ENCODE assay signal across 1 cellular context in the genomic region with DNA sequence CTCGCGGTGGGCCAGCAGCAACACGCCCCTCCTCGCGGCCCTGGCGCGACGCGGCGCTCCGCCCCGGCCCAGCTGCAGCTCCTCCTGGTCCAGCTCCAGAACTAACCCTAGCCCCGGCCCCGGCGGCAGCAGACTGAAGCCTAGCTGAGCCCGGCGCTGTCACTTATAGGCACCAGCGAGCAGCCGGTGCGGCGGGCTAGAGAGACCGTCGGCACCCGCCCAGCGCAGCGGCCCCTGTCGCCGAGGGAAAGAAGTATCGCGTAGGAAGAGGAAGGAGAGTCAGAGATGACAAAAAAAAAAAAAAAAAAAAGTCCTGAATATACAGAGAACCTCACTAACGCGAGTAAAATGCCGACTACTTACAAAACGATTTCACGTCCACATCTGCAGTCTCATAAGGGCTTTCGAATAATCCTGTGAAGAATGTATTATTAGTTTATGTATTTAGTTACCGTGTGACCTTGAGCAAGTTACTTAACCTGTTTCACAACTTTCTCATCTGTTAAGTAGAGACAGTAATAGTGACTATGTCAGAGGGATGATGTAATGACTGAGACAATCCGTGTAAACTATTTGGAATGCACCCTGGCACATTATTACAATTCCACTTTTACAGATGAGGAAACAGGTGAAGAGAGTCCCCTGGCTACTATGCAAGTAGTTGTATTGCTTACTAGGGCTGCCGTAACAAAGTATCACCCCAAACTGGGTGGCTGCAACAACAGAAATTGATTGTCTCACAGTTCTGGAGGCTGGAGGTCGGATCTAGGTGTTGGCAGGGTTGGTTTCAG.
TF ChIP-seq lines count a peak whose summit lies in the region.

A gene (minus strand): TSS at position 135 of the 791 bp plus-strand sequence. CDS start 791 bp downstream, outside the sequence.

TF ChIP-seq in HepG2, 621 proteins besides CTCF, POLR2A, EP300 and RAD21 (continued from another document and continues in another):
- TF ChIP-seq, protein P1, sequence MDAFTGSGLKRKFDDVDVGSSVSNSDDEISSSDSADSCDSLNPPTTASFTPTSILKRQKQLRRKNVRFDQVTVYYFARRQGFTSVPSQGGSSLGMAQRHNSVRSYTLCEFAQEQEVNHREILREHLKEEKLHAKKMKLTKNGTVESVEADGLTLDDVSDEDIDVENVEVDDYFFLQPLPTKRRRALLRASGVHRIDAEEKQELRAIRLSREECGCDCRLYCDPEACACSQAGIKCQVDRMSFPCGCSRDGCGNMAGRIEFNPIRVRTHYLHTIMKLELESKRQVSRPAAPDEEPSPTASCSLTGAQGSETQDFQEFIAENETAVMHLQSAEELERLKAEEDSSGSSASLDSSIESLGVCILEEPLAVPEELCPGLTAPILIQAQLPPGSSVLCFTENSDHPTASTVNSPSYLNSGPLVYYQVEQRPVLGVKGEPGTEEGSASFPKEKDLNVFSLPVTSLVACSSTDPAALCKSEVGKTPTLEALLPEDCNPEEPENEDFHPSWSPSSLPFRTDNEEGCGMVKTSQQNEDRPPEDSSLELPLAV (CRISPR knock-in tag; conservative IDR thresholded peaks at IDR 0.05; ENCODE audit: low read depth) = no peak
- TF ChIP-seq, protein P2, sequence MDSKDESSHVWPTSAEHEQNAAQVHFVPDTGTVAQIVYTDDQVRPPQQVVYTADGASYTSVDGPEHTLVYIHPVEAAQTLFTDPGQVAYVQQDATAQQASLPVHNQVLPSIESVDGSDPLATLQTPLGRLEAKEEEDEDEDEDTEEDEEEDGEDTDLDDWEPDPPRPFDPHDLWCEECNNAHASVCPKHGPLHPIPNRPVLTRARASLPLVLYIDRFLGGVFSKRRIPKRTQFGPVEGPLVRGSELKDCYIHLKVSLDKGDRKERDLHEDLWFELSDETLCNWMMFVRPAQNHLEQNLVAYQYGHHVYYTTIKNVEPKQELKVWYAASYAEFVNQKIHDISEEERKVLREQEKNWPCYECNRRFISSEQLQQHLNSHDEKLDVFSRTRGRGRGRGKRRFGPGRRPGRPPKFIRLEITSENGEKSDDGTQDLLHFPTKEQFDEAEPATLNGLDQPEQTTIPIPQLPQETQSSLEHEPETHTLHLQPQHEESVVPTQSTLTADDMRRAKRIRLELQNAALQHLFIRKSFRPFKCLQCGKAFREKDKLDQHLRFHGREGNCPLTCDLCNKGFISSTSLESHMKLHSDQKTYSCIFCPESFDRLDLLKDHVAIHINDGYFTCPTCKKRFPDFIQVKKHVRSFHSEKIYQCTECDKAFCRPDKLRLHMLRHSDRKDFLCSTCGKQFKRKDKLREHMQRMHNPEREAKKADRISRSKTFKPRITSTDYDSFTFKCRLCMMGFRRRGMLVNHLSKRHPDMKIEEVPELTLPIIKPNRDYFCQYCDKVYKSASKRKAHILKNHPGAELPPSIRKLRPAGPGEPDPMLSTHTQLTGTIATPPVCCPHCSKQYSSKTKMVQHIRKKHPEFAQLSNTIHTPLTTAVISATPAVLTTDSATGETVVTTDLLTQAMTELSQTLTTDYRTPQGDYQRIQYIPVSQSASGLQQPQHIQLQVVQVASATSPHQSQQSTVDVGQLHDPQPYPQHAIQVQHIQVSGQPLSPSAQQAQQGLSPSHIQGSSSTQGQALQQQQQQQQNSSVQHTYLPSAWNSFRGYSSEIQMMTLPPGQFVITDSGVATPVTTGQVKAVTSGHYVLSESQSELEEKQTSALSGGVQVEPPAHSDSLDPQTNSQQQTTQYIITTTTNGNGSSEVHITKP (CRISPR knock-in tag; IDR thresholded peaks at IDR 0.05; ENCODE audit: low read depth) = no peak; the same call in 1 of the 2 replicates
- TF ChIP-seq HMGA1 (CRISPR knock-in tag; conservative IDR thresholded peaks at IDR 0.05) (no peak), MLLT10 (CRISPR knock-in tag; IDR thresholded peaks at IDR 0.05) (no peak), ZFP36 (IDR thresholded peaks at IDR 0.05; ENCODE audit: borderline replicate concordance, low read depth, low read length, partially characterized antibody) (no peak), HDAC2 (CRISPR knock-in tag; IDR thresholded peaks at IDR 0.05) (peak; percentile 44), TBX3 (IDR thresholded peaks at IDR 0.05; ENCODE audit: borderline replicate concordance) (no peak), ISL2 (CRISPR knock-in tag; IDR thresholded peaks at IDR 0.05) (peak; percentile 85), PCBP1 (IDR thresholded peaks at IDR 0.05; ENCODE audit: borderline replicate concordance, low read depth, low read length) (no peak), JDP2 (CRISPR knock-in tag; IDR thresholded peaks at IDR 0.05; ENCODE audit: borderline replicate concordance) (no peak), ZNF251 (CRISPR knock-in tag; IDR thresholded peaks at IDR 0.05) (no peak), ZMAT3 (CRISPR knock-in tag; conservative IDR thresholded peaks at IDR 0.05) (0 out of 2 replicates have a peak, but pooled peaks have one; percentile 48), ZFP36L1 (CRISPR knock-in tag; IDR thresholded peaks at IDR 0.05) (peak; percentile 47; the same call in 1 of the 2 replicates), ZNF326 (CRISPR knock-in tag; IDR thresholded peaks at IDR 0.05; ENCODE audit: borderline replicate concordance) (no peak), IKZF4 (CRISPR knock-in tag; IDR thresholded peaks at IDR 0.05; ENCODE audit: borderline replicate concordance, low read depth, not compliant biosample characterization) (peak; percentile 46), MBD4 (IDR thresholded peaks at IDR 0.05; ENCODE audit: borderline replicate concordance, low read length) (no peak; the same call in 1 of the 2 replicates), CBX2 (IDR thresholded peaks at IDR 0.05; ENCODE audit: low read depth, low read length) (no peak), CBX2 (CRISPR knock-in tag; IDR thresholded peaks at IDR 0.05; ENCODE audit: low read depth) (no peak), ZNF788 (CRISPR knock-in tag; IDR thresholded peaks at IDR 0.05; ENCODE audit: borderline replicate concordance) (peak; percentile 92; the same call in 1 of the 2 replicates), TBL1XR1 (IDR thresholded peaks at IDR 0.05; ENCODE audit: borderline replicate concordance, low read length, partially characterized antibody) (peak; percentile 69), SRSF4 (IDR thresholded peaks at IDR 0.05; ENCODE audit: low read depth, low read length, poor library complexity, severe bottlenecking) (no peak)
- TF ChIP-seq, protein P3, sequence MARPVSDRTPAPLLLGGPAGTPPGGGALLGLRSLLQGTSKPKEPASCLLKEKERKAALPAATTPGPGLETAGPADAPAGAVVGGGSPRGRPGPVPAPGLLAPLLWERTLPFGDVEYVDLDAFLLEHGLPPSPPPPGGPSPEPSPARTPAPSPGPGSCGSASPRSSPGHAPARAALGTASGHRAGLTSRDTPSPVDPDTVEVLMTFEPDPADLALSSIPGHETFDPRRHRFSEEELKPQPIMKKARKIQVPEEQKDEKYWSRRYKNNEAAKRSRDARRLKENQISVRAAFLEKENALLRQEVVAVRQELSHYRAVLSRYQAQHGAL (CRISPR knock-in tag; IDR thresholded peaks at IDR 0.05; ENCODE audit: not compliant biosample characterization) = peak; percentile 48
- TF ChIP-seq, protein P4, sequence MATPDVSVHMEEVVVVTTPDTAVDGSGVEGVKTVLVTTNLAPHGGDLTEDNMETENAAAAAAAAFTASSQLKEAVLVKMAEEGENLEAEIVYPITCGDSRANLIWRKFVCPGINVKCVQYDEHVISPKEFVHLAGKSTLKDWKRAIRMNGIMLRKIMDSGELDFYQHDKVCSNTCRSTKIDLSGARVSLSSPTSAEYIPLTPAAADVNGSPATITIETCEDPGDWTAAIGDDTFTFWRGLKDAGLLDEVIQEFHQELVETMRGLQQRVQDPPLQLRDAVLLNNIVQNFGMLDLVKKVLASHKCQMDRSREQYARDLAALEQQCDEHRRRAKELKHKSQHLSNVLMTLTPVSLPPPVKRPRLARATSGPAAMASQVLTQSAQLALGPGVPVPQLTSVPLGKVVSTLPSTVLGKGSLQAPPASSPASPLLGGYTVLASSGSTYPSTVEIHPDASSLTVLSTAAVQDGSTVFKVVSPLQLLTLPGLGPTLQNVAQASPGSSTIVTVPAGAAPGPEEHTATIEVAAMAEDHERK (CRISPR knock-in tag; IDR thresholded peaks at IDR 0.05; ENCODE audit: low read depth) = 0 out of 2 replicates have a peak, but pooled peaks have one; percentile 31
- TF ChIP-seq, protein P5, sequence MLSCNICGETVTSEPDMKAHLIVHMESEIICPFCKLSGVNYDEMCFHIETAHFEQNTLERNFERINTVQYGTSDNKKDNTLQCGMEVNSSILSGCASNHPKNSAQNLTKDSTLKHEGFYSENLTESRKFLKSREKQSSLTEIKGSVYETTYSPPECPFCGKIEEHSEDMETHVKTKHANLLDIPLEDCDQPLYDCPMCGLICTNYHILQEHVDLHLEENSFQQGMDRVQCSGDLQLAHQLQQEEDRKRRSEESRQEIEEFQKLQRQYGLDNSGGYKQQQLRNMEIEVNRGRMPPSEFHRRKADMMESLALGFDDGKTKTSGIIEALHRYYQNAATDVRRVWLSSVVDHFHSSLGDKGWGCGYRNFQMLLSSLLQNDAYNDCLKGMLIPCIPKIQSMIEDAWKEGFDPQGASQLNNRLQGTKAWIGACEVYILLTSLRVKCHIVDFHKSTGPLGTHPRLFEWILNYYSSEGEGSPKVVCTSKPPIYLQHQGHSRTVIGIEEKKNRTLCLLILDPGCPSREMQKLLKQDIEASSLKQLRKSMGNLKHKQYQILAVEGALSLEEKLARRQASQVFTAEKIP (CRISPR knock-in tag; IDR thresholded peaks at IDR 0.05; ENCODE audit: borderline replicate concordance) = no peak
- TF ChIP-seq, protein P6, sequence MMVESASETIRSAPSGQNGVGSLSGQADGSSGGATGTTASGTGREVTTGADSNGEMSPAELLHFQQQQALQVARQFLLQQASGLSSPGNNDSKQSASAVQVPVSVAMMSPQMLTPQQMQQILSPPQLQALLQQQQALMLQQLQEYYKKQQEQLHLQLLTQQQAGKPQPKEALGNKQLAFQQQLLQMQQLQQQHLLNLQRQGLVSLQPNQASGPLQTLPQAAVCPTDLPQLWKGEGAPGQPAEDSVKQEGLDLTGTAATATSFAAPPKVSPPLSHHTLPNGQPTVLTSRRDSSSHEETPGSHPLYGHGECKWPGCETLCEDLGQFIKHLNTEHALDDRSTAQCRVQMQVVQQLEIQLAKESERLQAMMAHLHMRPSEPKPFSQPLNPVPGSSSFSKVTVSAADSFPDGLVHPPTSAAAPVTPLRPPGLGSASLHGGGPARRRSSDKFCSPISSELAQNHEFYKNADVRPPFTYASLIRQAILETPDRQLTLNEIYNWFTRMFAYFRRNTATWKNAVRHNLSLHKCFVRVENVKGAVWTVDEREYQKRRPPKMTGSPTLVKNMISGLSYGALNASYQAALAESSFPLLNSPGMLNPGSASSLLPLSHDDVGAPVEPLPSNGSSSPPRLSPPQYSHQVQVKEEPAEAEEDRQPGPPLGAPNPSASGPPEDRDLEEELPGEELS (CRISPR knock-in tag; IDR thresholded peaks at IDR 0.05) = peak; percentile 35; the same call in 1 of the 2 replicates
- TF ChIP-seq, protein P7, sequence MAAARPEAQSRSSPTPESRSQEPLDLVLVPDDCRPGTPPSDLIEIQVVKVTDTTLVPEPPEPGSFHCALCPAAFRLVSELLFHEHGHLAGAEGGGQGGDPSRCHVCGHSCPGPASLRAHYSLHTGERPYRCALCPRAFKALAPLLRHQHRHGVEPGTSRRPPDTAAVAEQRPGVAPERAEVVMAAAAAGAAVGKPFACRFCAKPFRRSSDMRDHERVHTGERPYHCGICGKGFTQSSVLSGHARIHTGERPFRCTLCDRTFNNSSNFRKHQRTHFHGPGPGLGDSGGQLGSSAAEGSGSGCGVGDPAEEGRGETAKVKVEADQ (CRISPR knock-in tag; IDR thresholded peaks at IDR 0.05; ENCODE audit: borderline replicate concordance) = peak; percentile 95
- TF ChIP-seq, protein P8, sequence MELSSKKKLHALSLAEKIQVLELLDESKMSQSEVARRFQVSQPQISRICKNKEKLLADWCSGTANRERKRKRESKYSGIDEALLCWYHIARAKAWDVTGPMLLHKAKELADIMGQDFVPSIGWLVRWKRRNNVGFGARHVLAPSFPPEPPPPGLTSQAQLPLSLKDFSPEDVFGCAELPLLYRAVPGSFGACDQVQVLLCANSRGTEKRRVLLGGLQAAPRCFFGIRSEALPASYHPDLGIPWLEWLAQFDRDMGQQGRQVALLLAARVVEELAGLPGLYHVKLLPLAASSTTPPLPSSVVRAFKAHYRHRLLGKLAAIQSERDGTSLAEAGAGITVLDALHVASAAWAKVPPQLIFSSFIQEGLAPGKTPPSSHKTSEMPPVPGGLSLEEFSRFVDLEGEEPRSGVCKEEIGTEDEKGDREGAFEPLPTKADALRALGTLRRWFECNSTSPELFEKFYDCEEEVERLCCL (CRISPR knock-in tag; IDR thresholded peaks at IDR 0.05; ENCODE audit: borderline replicate concordance) = no peak
- TF ChIP-seq, protein P9, sequence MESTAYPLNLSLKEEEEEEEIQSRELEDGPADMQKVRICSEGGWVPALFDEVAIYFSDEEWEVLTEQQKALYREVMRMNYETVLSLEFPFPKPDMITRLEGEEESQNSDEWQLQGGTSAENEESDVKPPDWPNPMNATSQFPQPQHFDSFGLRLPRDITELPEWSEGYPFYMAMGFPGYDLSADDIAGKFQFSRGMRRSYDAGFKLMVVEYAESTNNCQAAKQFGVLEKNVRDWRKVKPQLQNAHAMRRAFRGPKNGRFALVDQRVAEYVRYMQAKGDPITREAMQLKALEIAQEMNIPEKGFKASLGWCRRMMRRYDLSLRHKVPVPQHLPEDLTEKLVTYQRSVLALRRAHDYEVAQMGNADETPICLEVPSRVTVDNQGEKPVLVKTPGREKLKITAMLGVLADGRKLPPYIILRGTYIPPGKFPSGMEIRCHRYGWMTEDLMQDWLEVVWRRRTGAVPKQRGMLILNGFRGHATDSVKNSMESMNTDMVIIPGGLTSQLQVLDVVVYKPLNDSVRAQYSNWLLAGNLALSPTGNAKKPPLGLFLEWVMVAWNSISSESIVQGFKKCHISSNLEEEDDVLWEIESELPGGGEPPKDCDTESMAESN (CRISPR knock-in tag; conservative IDR thresholded peaks at IDR 0.05) = peak; percentile 84
- TF ChIP-seq, protein P10, sequence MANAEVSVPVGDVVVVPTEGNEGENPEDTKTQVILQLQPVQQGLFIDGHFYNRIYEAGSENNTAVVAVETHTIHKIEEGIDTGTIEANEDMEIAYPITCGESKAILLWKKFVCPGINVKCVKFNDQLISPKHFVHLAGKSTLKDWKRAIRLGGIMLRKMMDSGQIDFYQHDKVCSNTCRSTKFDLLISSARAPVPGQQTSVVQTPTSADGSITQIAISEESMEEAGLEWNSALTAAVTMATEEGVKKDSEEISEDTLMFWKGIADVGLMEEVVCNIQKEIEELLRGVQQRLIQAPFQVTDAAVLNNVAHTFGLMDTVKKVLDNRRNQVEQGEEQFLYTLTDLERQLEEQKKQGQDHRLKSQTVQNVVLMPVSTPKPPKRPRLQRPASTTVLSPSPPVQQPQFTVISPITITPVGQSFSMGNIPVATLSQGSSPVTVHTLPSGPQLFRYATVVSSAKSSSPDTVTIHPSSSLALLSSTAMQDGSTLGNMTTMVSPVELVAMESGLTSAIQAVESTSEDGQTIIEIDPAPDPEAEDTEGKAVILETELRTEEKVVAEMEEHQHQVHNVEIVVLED (CRISPR knock-in tag; IDR thresholded peaks at IDR 0.05; ENCODE audit: borderline replicate concordance) = peak; percentile 53
- TF ChIP-seq, protein P11, sequence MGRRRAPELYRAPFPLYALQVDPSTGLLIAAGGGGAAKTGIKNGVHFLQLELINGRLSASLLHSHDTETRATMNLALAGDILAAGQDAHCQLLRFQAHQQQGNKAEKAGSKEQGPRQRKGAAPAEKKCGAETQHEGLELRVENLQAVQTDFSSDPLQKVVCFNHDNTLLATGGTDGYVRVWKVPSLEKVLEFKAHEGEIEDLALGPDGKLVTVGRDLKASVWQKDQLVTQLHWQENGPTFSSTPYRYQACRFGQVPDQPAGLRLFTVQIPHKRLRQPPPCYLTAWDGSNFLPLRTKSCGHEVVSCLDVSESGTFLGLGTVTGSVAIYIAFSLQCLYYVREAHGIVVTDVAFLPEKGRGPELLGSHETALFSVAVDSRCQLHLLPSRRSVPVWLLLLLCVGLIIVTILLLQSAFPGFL (CRISPR knock-in tag; IDR thresholded peaks at IDR 0.05) = peak; percentile 82; the same call in 1 of the 2 replicates
